In the genomic region with DNA sequence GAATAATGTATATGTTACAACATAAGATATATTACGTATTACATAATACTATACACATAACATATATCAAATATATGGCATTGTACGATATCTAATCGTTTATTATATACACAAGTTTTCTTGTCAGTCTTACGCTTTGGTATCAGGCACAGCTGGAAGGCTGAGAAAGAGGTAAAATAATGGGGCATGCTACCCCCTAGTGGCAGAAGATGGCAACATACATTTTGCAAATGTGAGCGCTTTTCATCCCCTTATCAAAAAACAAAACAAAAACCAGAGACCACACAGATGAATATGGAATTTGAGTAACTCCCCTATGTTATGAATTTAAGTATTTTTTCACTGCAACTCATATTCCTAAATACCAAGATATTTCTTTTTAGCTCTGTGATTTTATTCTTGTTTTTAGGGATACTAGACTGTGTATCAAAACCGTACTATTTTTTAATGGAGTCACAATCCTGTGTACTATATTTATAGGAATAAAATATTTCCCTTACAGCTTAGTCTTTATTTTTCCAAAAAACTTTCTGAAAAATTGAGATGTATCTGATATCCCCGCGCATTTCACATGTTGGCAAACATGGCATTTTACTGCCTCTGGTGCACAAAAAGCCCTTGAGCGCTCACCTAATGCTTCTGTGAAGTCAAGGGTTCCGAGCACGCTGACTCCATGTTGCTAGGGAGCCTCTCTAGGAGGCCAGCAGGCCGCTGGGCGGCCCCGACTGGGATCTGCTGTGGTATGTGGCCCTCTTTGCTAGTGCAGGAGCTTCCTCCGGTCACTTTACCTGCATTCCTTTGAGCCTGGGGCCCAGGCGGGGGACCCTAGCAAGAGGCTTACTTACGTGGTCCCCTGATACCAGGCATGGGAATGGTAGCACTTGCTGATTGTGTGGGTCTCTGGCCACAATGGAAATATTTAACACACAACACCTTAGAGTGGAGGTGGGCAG, we compare ENCODE assay signal across 9 cellular contexts.
DNase-seq lines count a peak whose midpoint lies in the region; ATAC-seq and TF ChIP-seq lines count a peak whose summit lies in the region.
"Had no signal": no experiment of that assay in that cellular context is flagged by ENCODE, and none has a peak within 500 bp of the region (broad histone marks: within the 10 kb centered on the region; RNA-seq: fewer than 3 reads in every experiment).

No MANE protein-coding gene starts in this region.

- no peaks in the 10 kb centered on the region for H3K9me2 ChIP-seq in SU-DHL-6 (replicated peaks; ENCODE audit: insufficient read depth, low read length)

- ATAC-seq in GM19468 (IDR thresholded peaks at IDR 0.05; ENCODE audit: extremely low read depth, unreplicated experiment) (peak; percentile 33), lower lobe of right lung (peak; percentile 70)
- ATAC-seq: activated naive CD4-positive, alpha-beta T cell treated with anti-CD3 and anti-CD28 coated beads, Interleukin-2, amount 50 U/mL, for 72 hours had no signal

- H3K27ac ChIP-seq in SU-DHL-6 (ENCODE audit: low read depth, low read length) (no peak overlapping the region), lower lobe of right lung (no peak overlapping the region), thyroid gland (no peak overlapping the region)

- peak; percentile 13 for TF ChIP-seq CTCF in SU-DHL-6 (IDR thresholded peaks at IDR 0.05; ENCODE audit: insufficient read depth, low read length, poor library complexity, severe bottlenecking)
- peak; percentile 76 for TF ChIP-seq CTCF in lower lobe of right lung (IDR thresholded peaks at IDR 0.05)
- TF ChIP-seq CTCF in thyroid gland (IDR thresholded peaks at IDR 0.05) = peak; percentile 48 to 79 (median 70)

- DNase-seq in DMS153 (lab: John Stamatoyannopoulos, UW) = peak; percentile 16
- peak; percentile 73 for DNase-seq in M059J (ENCODE audit: low read depth)
- DNase-seq in dermis blood vessel endothelial cell = peak; percentile 71
- no peak for DNase-seq in lower lobe of right lung
- peak; percentile 38 to 48 for DNase-seq in thyroid gland
- no peak for DNase-seq in NCI-H128 (lab: John Stamatoyannopoulos, UW; ENCODE audit: unreplicated experiment)

- no peak overlapping the region for H3K4me3 ChIP-seq in SU-DHL-6 (ENCODE audit: insufficient read depth, low read length, poor library complexity, severe bottlenecking)
- no peak overlapping the region for H3K4me3 ChIP-seq in lower lobe of right lung
- no peak overlapping the region for H3K4me3 ChIP-seq in thyroid gland (replicated peaks in 1 of 3)

- no peaks in the 10 kb centered on the region for H3F3A ChIP-seq in SU-DHL-6 (ENCODE audit: insufficient read depth)

- H3K4me2 ChIP-seq in SU-DHL-6 (ENCODE audit: low read depth, low read length, poor library complexity, severe bottlenecking) = no peak overlapping the region

- H3K9ac ChIP-seq in SU-DHL-6 (ENCODE audit: low read length) = no peak overlapping the region

- intact Hi-C loops in lower lobe of right lung (cut with DNase I) = no loop called here
- intact Hi-C loops in thyroid gland (cut with DNase I) = loop anchor here (5.0 kb wide), 1 partner anchor 148 kb away; the partner anchor contains the start of genes CHPF and TMEM198

- H2AFZ ChIP-seq in SU-DHL-6 (ENCODE audit: low read depth, low read length, severe bottlenecking) = no peak overlapping the region

- no peaks in the 10 kb centered on the region for H3K36me3 ChIP-seq in SU-DHL-6 (ENCODE audit: low read length)
- no peaks in the 10 kb centered on the region for H3K36me3 ChIP-seq in lower lobe of right lung
- H3K36me3 ChIP-seq in thyroid gland = no peaks in the 10 kb centered on the region

- TF ChIP-seq POLR2A in thyroid gland (IDR thresholded peaks at IDR 0.05) = no peak

- H3K27me3 ChIP-seq in SU-DHL-6 (ENCODE audit: low read length) (no peaks in the 10 kb centered on the region), lower lobe of right lung (ENCODE audit: low read depth) (peaks cover 6% of the 10 kb centered on the region), thyroid gland (no peaks in the 10 kb centered on the region)

- H4K20me1 ChIP-seq in SU-DHL-6 (ENCODE audit: low read depth, low read length) = no peaks in the 10 kb centered on the region

- peaks cover 4% of the 10 kb centered on the region for H3K4me1 ChIP-seq in lower lobe of right lung
- peaks cover 0 to under 1% of the 10 kb centered on the region in 2 donors for H3K4me1 ChIP-seq in thyroid gland

- H3K79me2 ChIP-seq in SU-DHL-6 (ENCODE audit: insufficient read depth, low read length) = no peaks in the 10 kb centered on the region

- H3K9me3 ChIP-seq in SU-DHL-6 (ENCODE audit: insufficient read depth, low read length) (no peaks in the 10 kb centered on the region), lower lobe of right lung (no peaks in the 10 kb centered on the region), thyroid gland (no peaks in the 10 kb centered on the region)

- 33 to 34% methylated on average over 17 of the region's 17 CpGs for WGBS in thyroid gland, 2 donors

Comparison
In these comparisons a context has a peak if more than half of its experiments do, and no peak if none do; other contexts are left out.
1. DNase-seq: peak in DMS153 (single experiment), M059J (single experiment), dermis blood vessel endothelial cell (single experiment) and thyroid gland (2 of 2); none in lower lobe of right lung (single experiment) and NCI-H128 (single experiment).
2. CTCF ChIP-seq: peak in every context shown above with its lines; median percentile 76 in lower lobe of right lung; 70 in thyroid gland; 13 in SU-DHL-6.